Comparison of ENCODE assay signal across 8 cellular contexts in the genomic region with DNA sequence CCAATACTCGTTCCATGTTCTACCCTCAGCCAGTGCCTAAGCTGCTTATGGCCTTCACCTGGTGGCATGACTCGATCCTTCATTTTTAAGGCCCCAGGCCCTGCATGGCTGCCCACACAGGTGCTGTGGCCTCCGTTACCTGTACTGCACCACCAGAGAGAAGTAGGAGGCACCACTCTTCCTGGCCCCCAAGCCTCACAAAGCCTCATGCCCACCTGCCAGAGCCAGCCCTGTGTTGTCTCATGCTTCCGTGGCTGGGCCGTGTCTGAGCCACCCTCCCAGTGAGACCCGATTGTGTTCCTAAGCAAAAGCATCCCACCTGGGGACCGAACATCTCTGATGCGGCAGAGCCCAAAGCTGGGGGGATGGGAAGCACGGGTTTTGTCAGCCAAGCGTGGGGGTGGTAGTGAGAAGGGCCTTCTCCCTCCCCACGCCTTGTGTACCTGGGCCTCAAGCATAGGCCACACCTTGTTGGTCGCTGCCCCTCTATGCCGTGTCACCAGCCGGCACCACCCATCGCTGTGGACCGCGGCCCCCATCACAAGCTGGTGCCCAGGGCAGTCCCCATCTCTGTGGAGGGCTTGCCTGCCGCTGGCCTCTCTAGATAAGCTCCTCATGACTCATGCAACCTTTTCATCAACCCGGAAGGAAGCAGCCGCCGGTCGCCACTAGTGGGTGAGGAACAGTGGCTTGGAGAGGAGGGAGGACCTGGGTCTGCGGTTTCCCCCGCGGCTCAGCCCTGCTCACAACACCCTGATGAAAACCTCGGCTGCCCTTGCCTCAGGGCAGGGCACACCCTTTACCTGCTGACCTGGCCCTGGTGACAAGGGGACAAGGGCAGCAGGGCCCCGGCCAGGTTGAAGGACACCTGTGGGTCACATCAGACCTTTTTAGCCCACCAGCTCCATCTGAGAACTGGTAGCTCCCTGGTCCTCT. TPM values are rescaled to one million over a fixed set of nuclear protein-coding genes. Genes with fewer than 3 reads are reported as not detected.
DNase-seq lines count a peak whose midpoint lies in the region; ATAC-seq and TF ChIP-seq lines count a peak whose summit lies in the region.

No MANE protein-coding gene starts in this region.

- no peaks in the 10 kb centered on the region for H3K9me2 ChIP-seq in SU-DHL-6 (replicated peaks; ENCODE audit: insufficient read depth, low read length)

- POLR2A ChIA-PET in CD4-positive, alpha-beta memory T cell (lab: Charles Lee; ENCODE audit: partially characterized antibody), result interaction anchor here (0.7 to 20.6 kb wide), 14 partner anchors 9 to 1136 kb away, joined by 3 to 461 read pairs (median 8); partner anchors contain the start of genes ANKMY1, CAPN10, DUSP28 and GPC1

- H3K79me2 ChIP-seq in SU-DHL-6 (ENCODE audit: insufficient read depth, low read length), result peaks cover 29% of the 10 kb centered on the region

- H3K4me3 Mint-ChIP-seq in CD4-positive, alpha-beta memory T cell, result peak overlapping the region; percentile 90 to 98 (median 94)
- peak overlapping the region; percentile 88 for H3K4me3 Mint-ChIP-seq in activated naive CD8-positive, alpha-beta T cell

- H3K4me3 ChIP-seq in CD4-positive, alpha-beta memory T cell (ENCODE audit: low read length in 2 of 2), result peak overlapping the region; percentile 63 to 79
- H3K4me3 ChIP-seq in SU-DHL-6 (ENCODE audit: insufficient read depth, low read length, poor library complexity, severe bottlenecking), result peak overlapping the region; percentile 48

- H3K4me2 ChIP-seq in SU-DHL-6 (ENCODE audit: low read depth, low read length, poor library complexity, severe bottlenecking), result peak overlapping the region; percentile 93

- intact Hi-C loops in CD4-positive, alpha-beta memory T cell (cut with micrococcal nuclease), result loop anchor here (1.0 to 10.0 kb wide), 10 partner anchors 9 to 1317 kb away; partner anchors contain the start of genes ATG4B, CAPN10, DTYMK and GPC1

- peak overlapping the region; percentile 98 to 99 (median 99) for H3K27ac Mint-ChIP-seq in CD4-positive, alpha-beta memory T cell
- peak overlapping the region; percentile 97 for H3K27ac Mint-ChIP-seq in activated naive CD8-positive, alpha-beta T cell

- no peaks in the 10 kb centered on the region for H3K27me3 ChIP-seq in CD4-positive, alpha-beta memory T cell (ENCODE audit: insufficient read depth, low read length)
- no peaks in the 10 kb centered on the region for H3K27me3 ChIP-seq in SU-DHL-6 (ENCODE audit: low read length)

- DNase-seq in CD4-positive, alpha-beta memory T cell, result peak; percentile 92 to 98 (median 94)
- peak; percentile 94 for DNase-seq in HK-2 (ENCODE audit: unreplicated experiment)
- peak; percentile 70 for DNase-seq in hepatic stellate cell (ENCODE audit: low spot score)
- peak; percentile 74 to 84 for DNase-seq in stimulated activated CD4-positive, alpha-beta T cell treated with anti-CD3 and anti-CD28 coated beads, Interleukin-15, amount 100 ng/mL, for 1 hour (ENCODE audit: low read depth in 1 of 2, low spot score in 1 of 2)
- DNase-seq in occipital lobe (lab: John Stamatoyannopoulos, UW), result no peak

- CTCF ChIA-PET in CD4-positive, alpha-beta memory T cell (lab: Charles Lee; ENCODE audit: partially characterized antibody), result interaction anchor here (0.8 to 3.8 kb wide), 13 partner anchors 11 to 166 kb away, joined by 3 to 61 read pairs (median 6); partner anchors contain the start of gene CAPN10

- peaks cover 8% of the 10 kb centered on the region for H3K36me3 ChIP-seq in CD4-positive, alpha-beta memory T cell (ENCODE audit: insufficient read depth, low read length)
- no peaks in the 10 kb centered on the region for H3K36me3 ChIP-seq in SU-DHL-6 (ENCODE audit: low read length)

- H3K27me3 Mint-ChIP-seq in CD4-positive, alpha-beta memory T cell, result no peaks in the 10 kb centered on the region
- H3K27me3 Mint-ChIP-seq in activated naive CD8-positive, alpha-beta T cell, result no peaks in the 10 kb centered on the region

- H3K4me1 Mint-ChIP-seq in CD4-positive, alpha-beta memory T cell, result peaks cover 43 to 87% (median 64%) of the 10 kb centered on the region in 4 donors
- H3K4me1 Mint-ChIP-seq in activated naive CD8-positive, alpha-beta T cell (ENCODE audit: low read depth), result peaks cover 68% of the 10 kb centered on the region

- H3K36me3 Mint-ChIP-seq in CD4-positive, alpha-beta memory T cell, result peaks cover 17 to 46% of the 10 kb centered on the region in 2 donors
- H3K36me3 Mint-ChIP-seq in activated naive CD8-positive, alpha-beta T cell, result peaks cover 9% of the 10 kb centered on the region

- H3K9ac ChIP-seq in SU-DHL-6 (ENCODE audit: low read length), result peak overlapping the region; percentile 73

- H3F3A ChIP-seq in SU-DHL-6 (ENCODE audit: insufficient read depth), result peaks cover 28% of the 10 kb centered on the region

- peaks cover 79% of the 10 kb centered on the region for H3K4me1 ChIP-seq in CD4-positive, alpha-beta memory T cell (ENCODE audit: insufficient read depth, low read length)

- peak; percentile 35 for ATAC-seq in GM19438 (IDR thresholded peaks at IDR 0.05; ENCODE audit: low read depth, unreplicated experiment)

- no peaks in the 10 kb centered on the region for H3K9me3 ChIP-seq in CD4-positive, alpha-beta memory T cell (ENCODE audit: control insufficient read depth in 1 of 2, low read length in 2 of 2)
- no peaks in the 10 kb centered on the region for H3K9me3 ChIP-seq in SU-DHL-6 (ENCODE audit: insufficient read depth, low read length)

- H3K27ac ChIP-seq in CD4-positive, alpha-beta memory T cell (ENCODE audit: low read depth, low read length), result peak overlapping the region; percentile 89
- peak overlapping the region; percentile 93 for H3K27ac ChIP-seq in SU-DHL-6 (ENCODE audit: low read depth, low read length)

- no peak for TF ChIP-seq CTCF in SU-DHL-6 (IDR thresholded peaks at IDR 0.05; ENCODE audit: insufficient read depth, low read length, poor library complexity, severe bottlenecking)

- H2AFZ ChIP-seq in SU-DHL-6 (ENCODE audit: low read depth, low read length, severe bottlenecking), result peak overlapping the region; percentile 23

- H4K20me1 ChIP-seq in SU-DHL-6 (ENCODE audit: low read depth, low read length), result no peaks in the 10 kb centered on the region

- H3K9me3 Mint-ChIP-seq in CD4-positive, alpha-beta memory T cell, result peaks cover 0 to 3% (median 0%) of the 10 kb centered on the region in 8 donors
- no peaks in the 10 kb centered on the region for H3K9me3 Mint-ChIP-seq in activated naive CD8-positive, alpha-beta T cell (ENCODE audit: low read depth)

RNA-seq across cellular contexts. Expression of gene RNPEPL1, which starts 2.7 kb away (rescaled TPM):
- 100 to 1,000 TPM; 140 to 145 TPM for total RNA-seq in CD4-positive, alpha-beta memory T cell
- 100 to 1,000 TPM in 1 of 2 donors, 10 to 100 TPM in 1; 13.6 to 100 TPM for polyA plus RNA-seq in CD4-positive, alpha-beta memory T cell
- 4.4 TPM for total RNA-seq in occipital lobe

RNA-seq across cellular contexts. Expression of gene DUSP28, which starts 5.4 kb away (rescaled TPM):
- total RNA-seq in CD4-positive, alpha-beta memory T cell, result 10 to 100 TPM; 16.3 to 19.4 TPM
- polyA plus RNA-seq in CD4-positive, alpha-beta memory T cell, result 10 to 100 TPM; 18.2 to 18.5 TPM
- 8.9 TPM for total RNA-seq in occipital lobe

RNA-seq across cellular contexts. Expression of gene ANKMY1, which starts 7.7 kb away (rescaled TPM):
- total RNA-seq in CD4-positive, alpha-beta memory T cell, result 10 to 100 TPM; 71.4 to 84.8 TPM
- 10 to 100 TPM in 1 of 2 donors, 1 to 10 TPM in 1; 9.4 to 15.2 TPM for polyA plus RNA-seq in CD4-positive, alpha-beta memory T cell
- 5.6 TPM for total RNA-seq in occipital lobe

RNA-seq across cellular contexts. Expression of gene CAPN10, which starts 21.0 kb away (rescaled TPM):
- total RNA-seq in CD4-positive, alpha-beta memory T cell, result 10 to 100 TPM; 80.6 to 83.0 TPM
- 10 to 100 TPM in 1 of 2 donors, 1 to 10 TPM in 1; 9.9 to 18.7 TPM for polyA plus RNA-seq in CD4-positive, alpha-beta memory T cell
- total RNA-seq in occipital lobe, result 27.1 TPM

RNA-seq across cellular contexts. Expression of gene GPR35, which starts 59.7 kb away (rescaled TPM):
- 1 to 10 TPM; 6.3 to 6.8 TPM for total RNA-seq in CD4-positive, alpha-beta memory T cell
- 1 to 10 TPM in 1 of 2 donors, under 1 TPM in 1; 0.71 to 1.3 TPM for polyA plus RNA-seq in CD4-positive, alpha-beta memory T cell
- total RNA-seq in occipital lobe, result 0.31 TPM

Comparison
In these comparisons a context has a peak if more than half of its experiments do, and no peak if none do; other contexts are left out.
1. RNA of gene RNPEPL1, which starts 2.7 kb away (total RNA-seq): 140 to 145 TPM in CD4-positive, alpha-beta memory T cell; 4.4 TPM in occipital lobe (single experiment); every median in the first group is over 10 times any median in the second.
2. RNA of gene ANKMY1, which starts 7.7 kb away (total RNA-seq): 71.4 to 84.8 TPM in CD4-positive, alpha-beta memory T cell; 5.6 TPM in occipital lobe (single experiment); every median in the first group is over 10 times any median in the second.